In genomic region chr17:76671123-76671911, GRCh38 we compare ENCODE assay signal across 1 cellular context.
TF ChIP-seq lines count a peak whose summit lies in the region.

No MANE protein-coding gene starts in this region.

TF ChIP-seq in HepG2, 621 proteins besides CTCF, POLR2A, EP300 and RAD21 (continued from another document and continues in another):
- TF ChIP-seq GMEB2 (CRISPR knock-in tag; IDR thresholded peaks at IDR 0.05; ENCODE audit: low read depth) (peak; percentile 47; the same call in 1 of the 2 replicates), NR2F2 (IDR thresholded peaks at IDR 0.05; ENCODE audit: borderline replicate concordance, low read depth) (no peak; the same call in 1 of the 2 replicates), TP53 (CRISPR knock-in tag; conservative IDR thresholded peaks at IDR 0.05) (0 out of 2 replicates have a peak, but pooled peaks have one; percentile 64), KAT7 (CRISPR knock-in tag; IDR thresholded peaks at IDR 0.05; ENCODE audit: borderline replicate concordance) (peak; percentile 86), TFDP1 (CRISPR knock-in tag; IDR thresholded peaks at IDR 0.05; ENCODE audit: borderline replicate concordance) (0 out of 2 replicates have a peak, but pooled peaks have one; percentile 59), SP4 (CRISPR knock-in tag; IDR thresholded peaks at IDR 0.05) (peak; percentile 94), KLF12 (CRISPR knock-in tag; IDR thresholded peaks at IDR 0.05; ENCODE audit: borderline replicate concordance) (no peak), SATB2 (CRISPR knock-in tag; IDR thresholded peaks at IDR 0.05) (no peak; the same call in 1 of the 2 replicates), HOXA5 (CRISPR knock-in tag; IDR thresholded peaks at IDR 0.05) (no peak; the same call in 1 of the 2 replicates), PLSCR1 (CRISPR knock-in tag; IDR thresholded peaks at IDR 0.05; ENCODE audit: borderline replicate concordance) (no peak), ZNF331 (CRISPR knock-in tag; IDR thresholded peaks at IDR 0.05) (no peak; the same call in none of the 2 replicates), ZSCAN12 (CRISPR knock-in tag; IDR thresholded peaks at IDR 0.05) (no peak), NFIB (CRISPR knock-in tag; IDR thresholded peaks at IDR 0.05; ENCODE audit: borderline replicate concordance) (no peak), PAX8 (CRISPR knock-in tag; IDR thresholded peaks at IDR 0.05; ENCODE audit: borderline replicate concordance) (no peak), RFXAP (CRISPR knock-in tag; IDR thresholded peaks at IDR 0.05; ENCODE audit: borderline replicate concordance) (no peak; the same call in 1 of the 2 replicates), FOXJ3 (CRISPR knock-in tag; IDR thresholded peaks at IDR 0.05; ENCODE audit: borderline replicate concordance) (peak; percentile 11; the same call in 1 of the 2 replicates), MBNL3 (CRISPR knock-in tag; conservative IDR thresholded peaks at IDR 0.05) (no peak), KLF13 (CRISPR knock-in tag; IDR thresholded peaks at IDR 0.05) (no peak), MIXL1 (CRISPR knock-in tag; IDR thresholded peaks at IDR 0.05) (peak; percentile 41; the same call in 1 of the 2 replicates), ZSCAN30 (CRISPR knock-in tag; IDR thresholded peaks at IDR 0.05) (no peak), MLLT10 (CRISPR knock-in tag; IDR thresholded peaks at IDR 0.05) (no peak), ZNF20 (CRISPR knock-in tag; IDR thresholded peaks at IDR 0.05) (no peak), FOXA1 (IDR thresholded peaks at IDR 0.05) (no peak), FOXA1 (CRISPR knock-in tag; IDR thresholded peaks at IDR 0.05) (0 out of 2 replicates have a peak, but pooled peaks have one; percentile 8), MXD1 (CRISPR knock-in tag; IDR thresholded peaks at IDR 0.05) (no peak; the same call in 1 of the 2 replicates), ATF1 (CRISPR knock-in tag; IDR thresholded peaks at IDR 0.05) (peak; percentile 82), REPIN1 (CRISPR knock-in tag; IDR thresholded peaks at IDR 0.05; ENCODE audit: borderline replicate concordance, low read depth) (peak; percentile 81), ZNF292 (CRISPR knock-in tag; IDR thresholded peaks at IDR 0.05; ENCODE audit: borderline replicate concordance, low read depth) (peak; percentile 79), NFE2L2 (IDR thresholded peaks at IDR 0.05; ENCODE audit: low read length) (0 out of 2 replicates have a peak, but pooled peaks have one; percentile 3), ATF2 (CRISPR knock-in tag; IDR thresholded peaks at IDR 0.05) (0 out of 2 replicates have a peak, but pooled peaks have one; percentile 35), ZGPAT (CRISPR knock-in tag; IDR thresholded peaks at IDR 0.05) (peak; percentile 63), STAT5B (CRISPR knock-in tag; IDR thresholded peaks at IDR 0.05) (no peak), KMT2B (CRISPR knock-in tag; IDR thresholded peaks at IDR 0.05) (no peak; the same call in none of the 2 replicates), NBN (conservative IDR thresholded peaks at IDR 0.05) (no peak), THAP7 (CRISPR knock-in tag; IDR thresholded peaks at IDR 0.05) (no peak), THAP11 (CRISPR knock-in tag; IDR thresholded peaks at IDR 0.05) (peak; percentile 91), ZNF510 (CRISPR knock-in tag; IDR thresholded peaks at IDR 0.05; ENCODE audit: low read depth) (0 out of 2 replicates have a peak, but pooled peaks have one; percentile 21), TRIM24 (CRISPR knock-in tag; IDR thresholded peaks at IDR 0.05) (no peak; the same call in 1 of the 2 replicates), NFKB2 (CRISPR knock-in tag; IDR thresholded peaks at IDR 0.05; ENCODE audit: borderline replicate concordance) (peak; percentile 92; the same call in 1 of the 2 replicates), ZNF121 (CRISPR knock-in tag; IDR thresholded peaks at IDR 0.05) (0 out of 2 replicates have a peak, but pooled peaks have one; percentile 9), ZNF562 (CRISPR knock-in tag; IDR thresholded peaks at IDR 0.05; ENCODE audit: borderline replicate concordance) (no peak), ZBTB4 (CRISPR knock-in tag; IDR thresholded peaks at IDR 0.05; ENCODE audit: borderline replicate concordance) (peak; percentile 75; the same call in 1 of the 2 replicates), GPBP1L1 (CRISPR knock-in tag; IDR thresholded peaks at IDR 0.05) (no peak), HMGXB4 (CRISPR knock-in tag; IDR thresholded peaks at IDR 0.05; ENCODE audit: borderline replicate concordance in 1 of 2, low read depth in 1 of 2) (peak in 1 of 2 experiments; percentile 77; a peak in 3 of 4 replicates), ZBTB33 (CRISPR knock-in tag; IDR thresholded peaks at IDR 0.05) (peak; percentile 25; the same call in 1 of the 2 replicates), SCMH1 (CRISPR knock-in tag; IDR thresholded peaks at IDR 0.05; ENCODE audit: borderline replicate concordance) (no peak), ATAD3A (CRISPR knock-in tag; IDR thresholded peaks at IDR 0.05) (no peak), TEF (CRISPR knock-in tag; IDR thresholded peaks at IDR 0.05) (no peak), PHF8 (CRISPR knock-in tag; IDR thresholded peaks at IDR 0.05) (peak; percentile 91)
